ENCODE assay signal across 25 cellular contexts in the genomic region with DNA sequence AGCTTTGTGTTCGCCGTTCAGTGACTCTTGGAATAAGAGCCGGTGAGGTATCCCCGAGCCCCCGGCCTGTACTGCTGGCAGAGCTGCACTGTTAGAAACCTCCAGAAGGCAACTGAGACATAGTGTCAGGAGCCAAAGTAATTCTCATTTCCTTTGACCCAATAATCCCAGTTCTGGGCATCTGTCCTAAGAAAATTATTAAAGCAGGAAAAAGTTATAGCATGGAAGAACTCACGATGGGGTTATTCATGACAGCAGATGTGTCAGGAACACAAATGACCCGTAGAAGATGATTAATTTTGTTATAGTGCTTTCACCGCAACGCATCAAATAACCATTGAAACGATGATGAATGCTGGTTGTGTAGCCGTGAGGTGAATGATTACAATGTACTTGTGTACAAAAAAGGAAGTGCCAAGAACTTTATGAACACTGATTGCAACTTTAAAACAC. TPM values are rescaled to one million over a fixed set of nuclear protein-coding genes. Genes with fewer than 3 reads are reported as not detected.
DNase-seq lines count a peak whose midpoint lies in the region; ATAC-seq, FAIRE-seq and TF ChIP-seq lines count a peak whose summit lies in the region.
"Had no signal": no experiment of that assay in that cellular context is flagged by ENCODE, and none has a peak within 500 bp of the region (broad histone marks: within the 10 kb centered on the region; RNA-seq: fewer than 3 reads in every experiment).

No MANE protein-coding gene starts in this region.

- no peak for TF ChIP-seq RAD21 in K562 (CRISPR knock-in tag; conservative IDR thresholded peaks at IDR 0.05 in 1 of 2, IDR thresholded peaks at IDR 0.05 in 1 of 2)

- peaks cover 10 to 12% of the 10 kb centered on the region in 2 experiments; a peak in 4 of 5 replicates for H3K27me3 ChIP-seq in K562 (ENCODE audit: control insufficient read depth in 2 of 2, insufficient read depth in 2 of 2, low read length in 2 of 2)
- no peaks in the 10 kb centered on the region for H3K27me3 ChIP-seq in CD8-positive, alpha-beta memory T cell (ENCODE audit: insufficient read depth, low read length, poor library complexity, severe bottlenecking)
- H3K27me3 ChIP-seq: brain microvascular endothelial cell had no signal

- CTCF ChIA-PET in K562 (lab: Yijun Ruan, JAX; ENCODE audit: low intra/inter-chr PET ratio) = no interaction called here
- CTCF ChIA-PET in CD8-positive, alpha-beta memory T cell (lab: Charles Lee) = no interaction called here

- no peaks in the 10 kb centered on the region for H3K9me1 ChIP-seq in K562 (ENCODE audit: control insufficient read depth, insufficient read depth, low read length)

- no peaks in the 10 kb centered on the region for H3K9me3 ChIP-seq in K562 (replicated peaks; ENCODE audit: control insufficient read depth, insufficient read depth, low read depth, low read length)
- no peaks in the 10 kb centered on the region for H3K9me3 ChIP-seq in CD8-positive, alpha-beta memory T cell (ENCODE audit: low read length)

- no peak for ATAC-seq in K562
- ATAC-seq in HG03442 (IDR thresholded peaks at IDR 0.05; ENCODE audit: unreplicated experiment) = no peak
- ATAC-seq: activated T-cell treated with anti-CD3 and anti-CD28 coated beads, Interleukin-2, amount 50 U/mL, for 72 hours; HCT116 had no signal

- no peaks in the 10 kb centered on the region for H4K20me1 ChIP-seq in K562 (replicated peaks; ENCODE audit: control insufficient read depth, insufficient read depth, low read length)

- TF ChIP-seq EP300 in K562 (IDR thresholded peaks at IDR 0.05; ENCODE audit: low read length) = no peak

- H3K4me3 Mint-ChIP-seq in neural crest cell = no peak overlapping the region
- no peak overlapping the region for H3K4me3 Mint-ChIP-seq in osteocyte (ENCODE audit: unreplicated experiment)
- H3K4me3 Mint-ChIP-seq in CD8-positive, alpha-beta memory T cell = no peak overlapping the region
- H3K4me3 Mint-ChIP-seq: activated T-cell treated with anti-CD3 and anti-CD28 coated beads, Interleukin-2, amount 50 U/mL, for 72 hours; CD4-positive, alpha-beta memory T cell; type B pancreatic cell had no signal

- no peaks in the 10 kb centered on the region for H3K36me3 ChIP-seq in K562 (ENCODE audit: control insufficient read depth, insufficient read depth, low read length)
- no peaks in the 10 kb centered on the region for H3K36me3 ChIP-seq in CD8-positive, alpha-beta memory T cell (ENCODE audit: insufficient read depth, low read length)
- H3K36me3 ChIP-seq: brain microvascular endothelial cell had no signal

- 30% methylated on average over 11 of the region's 11 CpGs for WGBS in K562 (ENCODE audit: insufficient coverage, low coverage, missing lambda C conversion rate)

- in situ Hi-C loops in K562 (cut with MboI) = no loop called here

- FAIRE-seq in K562 (lab: Jason Lieb, UNC) = peak; percentile 11

- POLR2A ChIA-PET in K562 (lab: Yijun Ruan, JAX) = no interaction called here
- POLR2A ChIA-PET in CD8-positive, alpha-beta memory T cell (lab: Charles Lee) = no interaction called here

- no peak overlapping the region for H3K9ac ChIP-seq in K562 (ENCODE audit: insufficient read depth in 1 of 2, low read depth in 2 of 2, low read length in 2 of 2)

- no peak for TF ChIP-seq POLR2A in K562 (conservative IDR thresholded peaks at IDR 0.05)

- no peak overlapping the region for H3K4me2 ChIP-seq in K562 (ENCODE audit: insufficient read depth, low read length)

- peak; percentile 47 for DNase-seq in M059J (ENCODE audit: low read depth)
- no peak for DNase-seq in K562 (ENCODE audit: extremely low read depth in 1 of 4, low spot score in 3 of 4)
- peak; percentile 37 for DNase-seq in glomerular endothelial cell (ENCODE audit: extremely low read depth, low read depth, low spot score)
- DNase-seq in neural crest cell (ENCODE audit: low read depth, low spot score) = no peak
- DNase-seq in osteocyte (ENCODE audit: extremely low spot score, unreplicated experiment) = no peak
- no peak for DNase-seq in CD8-positive, alpha-beta memory T cell
- no peak for DNase-seq in foreskin fibroblast
- DNase-seq: activated CD4-positive, alpha-beta T cell treated with anti-CD3 and anti-CD28 coated beads, Interleukin-2, amount 50 U/mL, for 1 hour; activated CD4-positive, CD25-positive, alpha-beta regulatory T cell; activated T-cell treated with anti-CD3 and anti-CD28 coated beads, Interleukin-2, amount 50 U/mL, for 72 hours; brain microvascular endothelial cell; CD4-positive, alpha-beta memory T cell; mammary epithelial cell; NCI-H1092 treated with DMSO at 0.1 percent for 48 hours; NCI-H187 treated with DMSO at 0.1 percent for 48 hours; NCI-H2171; NCI-H510A; OCI-M1; stimulated activated CD4-positive, alpha-beta T cell treated with anti-CD3 and anti-CD28 coated beads, Interleukin-4, amount 100 ng/mL, for 24 hours had no signal

- no peaks in the 10 kb centered on the region for H3K27me3 Mint-ChIP-seq in neural crest cell (ENCODE audit: low read depth)
- no peaks in the 10 kb centered on the region for H3K27me3 Mint-ChIP-seq in osteocyte (ENCODE audit: unreplicated experiment)
- H3K27me3 Mint-ChIP-seq in CD8-positive, alpha-beta memory T cell = peaks cover 3 to 18% of the 10 kb centered on the region in 2 donors
- H3K27me3 Mint-ChIP-seq: CD4-positive, alpha-beta memory T cell; type B pancreatic cell had no signal

- H2AFZ ChIP-seq in K562 (ENCODE audit: low read depth, low read length) = no peak overlapping the region

- H3K27ac Mint-ChIP-seq in neural crest cell (ENCODE audit: unreplicated experiment) (peak overlapping the region; percentile 62), osteocyte (ENCODE audit: unreplicated experiment) (no peak overlapping the region)
- H3K27ac Mint-ChIP-seq in CD8-positive, alpha-beta memory T cell = no peak overlapping the region
- H3K27ac Mint-ChIP-seq: activated T-cell treated with anti-CD3 and anti-CD28 coated beads, Interleukin-2, amount 50 U/mL, for 72 hours; CD4-positive, alpha-beta memory T cell; IgD-negative memory B cell; type B pancreatic cell had no signal

- no peaks in the 10 kb centered on the region for H3K79me2 ChIP-seq in K562 (ENCODE audit: control insufficient read depth, insufficient read depth, low read length)

- intact Hi-C loops in K562 (cut with micrococcal nuclease) = no loop called here

- BruUV-seq in K562 (replicated peaks; lab: Mats Ljungman, UMichigan) = no TSS peak

- TF ChIP-seq CTCF in K562 (IDR thresholded peaks at IDR 0.05 in 2 of 3, conservative IDR thresholded peaks at IDR 0.05 in 1 of 3; ENCODE audit: insufficient read depth in 2 of 3, low read depth in 1 of 3, low read length in 3 of 3) = no peak
- TF ChIP-seq CTCF in neural crest cell (conservative IDR thresholded peaks at IDR 0.05) = no peak
- TF ChIP-seq CTCF in osteocyte (IDR thresholded peaks at IDR 0.05) = no peak
- no peak for TF ChIP-seq CTCF in foreskin fibroblast (IDR thresholded peaks at IDR 0.05; ENCODE audit: low read depth, low read length)

- H3K4me1 Mint-ChIP-seq in neural crest cell (peaks cover 4% of the 10 kb centered on the region), osteocyte (ENCODE audit: unreplicated experiment) (no peaks in the 10 kb centered on the region)
- H3K4me1 Mint-ChIP-seq in CD8-positive, alpha-beta memory T cell = no peaks in the 10 kb centered on the region
- H3K4me1 Mint-ChIP-seq: CD4-positive, alpha-beta memory T cell; IgD-negative memory B cell had no signal

- H3K9me3 Mint-ChIP-seq in neural crest cell = no peaks in the 10 kb centered on the region
- H3K9me3 Mint-ChIP-seq in osteocyte (ENCODE audit: unreplicated experiment) = no peaks in the 10 kb centered on the region
- H3K9me3 Mint-ChIP-seq in CD8-positive, alpha-beta memory T cell = no peaks in the 10 kb centered on the region
- H3K9me3 Mint-ChIP-seq: activated T-cell treated with anti-CD3 and anti-CD28 coated beads, Interleukin-2, amount 50 U/mL, for 72 hours; CD4-positive, alpha-beta memory T cell; IgD-negative memory B cell; type B pancreatic cell had no signal

- H3K4me1 ChIP-seq in K562 (replicated peaks in 1 of 2; ENCODE audit: control insufficient read depth in 2 of 2, insufficient read depth in 2 of 2, low read length in 2 of 2) = peaks cover 0 to 21% of the 10 kb centered on the region in 2 experiments; a peak in 2 of 5 replicates
- no peaks in the 10 kb centered on the region for H3K4me1 ChIP-seq in CD8-positive, alpha-beta memory T cell (ENCODE audit: insufficient read depth, low read length)

- no peak overlapping the region for H3K27ac ChIP-seq in K562 (ENCODE audit: extremely low read depth, low read depth, low read length)
- no peak overlapping the region for H3K27ac ChIP-seq in CD8-positive, alpha-beta memory T cell (ENCODE audit: low read depth, low read length)
- H3K27ac ChIP-seq: brain microvascular endothelial cell, RWPE1 had no signal

- H3K4me3 ChIP-seq in K562 = no peak overlapping the region
- H3K4me3 ChIP-seq in CD8-positive, alpha-beta memory T cell (ENCODE audit: low read length) = no peak overlapping the region
- H3K4me3 ChIP-seq in foreskin fibroblast (ENCODE audit: low read depth in 1 of 2, low read length in 2 of 2) = no peak overlapping the region

- no peaks in the 10 kb centered on the region for H3K36me3 Mint-ChIP-seq in neural crest cell (ENCODE audit: low read depth)
- H3K36me3 Mint-ChIP-seq in osteocyte (ENCODE audit: unreplicated experiment) = no peaks in the 10 kb centered on the region
- H3K36me3 Mint-ChIP-seq in CD8-positive, alpha-beta memory T cell = no peaks in the 10 kb centered on the region
- H3K36me3 Mint-ChIP-seq: CD4-positive, alpha-beta memory T cell had no signal

RNA-seq across cellular contexts. Expression of a gene that starts 20.3 kb away (rescaled TPM):
- total RNA-seq in M059J (2014; rRNA removed; shearing (Covaris generic)) = not detected in 2 replicates
- 2.1 and 3.8 TPM in 2 replicates for total RNA-seq in K562 (2011; cell fraction: chromatin; rRNA removed; ENCODE audit: low replicate concordance)
- total RNA-seq in K562 (2011; cell fraction: nucleolus; rRNA removed) = 1.8 TPM in 2 replicates
- 0.76 and 0.81 TPM in 2 replicates for total RNA-seq in K562 (2011; cell fraction: nucleoplasm; rRNA removed)
- total RNA-seq in K562 (2014; rRNA removed) (0.45 and 0.77 TPM in 2 replicates), K562 (2014; rRNA removed; fragmentation: Illumina TruSeq; extraction: Trizol) (0.07 TPM in 1 of 2 replicates, not detected in the other), K562 (2015; rRNA removed; fragmentation: Illumina TruSeq; extraction: Trizol) (0.26 and 0.29 TPM in 2 replicates), K562 (2021) (1.3 and 1.4 TPM in 2 replicates), glomerular endothelial cell (not detected in 2 replicates), neural crest cell (0.23 TPM in 2 replicates), osteocyte (0.30 and 0.44 TPM in 2 replicates)
- polyA plus RNA-seq in K562 (2011; rRNA removed) (0.10 and 0.26 TPM in 2 replicates), K562 (2014; fragmentation: Illumina TruSeq; extraction: Trizol) (0.18 and 0.19 TPM in 2 replicates), K562 (2014; fragmentation: Nextera tagmentation; extraction: Ambion mirVana) (under 1 TPM; 0.03 to 0.04 TPM), K562 (2014; rRNA removed) (0.27 and 0.50 TPM in 2 replicates)
- polyA plus RNA-seq in K562 (2011; cell fraction: cytosol; rRNA removed) = 0.13 and 0.19 TPM in 2 replicates
- 1.6 and 1.7 TPM in 2 replicates for polyA plus RNA-seq in K562 (2011; cell fraction: nucleus; rRNA removed)
- polyA plus RNA-seq in K562 (2012) = 0.66 and 1.9 TPM in 2 replicates
- 0.14 TPM in 1 of 2 replicates, not detected in the other for polyA minus RNA-seq in K562 (2011; rRNA and poly(A)+ RNA removed)
- not detected in 2 replicates for polyA minus RNA-seq in K562 (2011; cell fraction: cytosol; rRNA and poly(A)+ RNA removed)
- 0.54 and 1.6 TPM in 2 replicates for polyA minus RNA-seq in K562 (2011; cell fraction: nucleus; rRNA and poly(A)+ RNA removed)
- total RNA-seq in CD8-positive, alpha-beta memory T cell = under 1 TPM; 0.37 to 0.40 TPM
- polyA plus RNA-seq in CD8-positive, alpha-beta memory T cell = not detected
- total RNA-seq: kidney epithelial cell had no signal
- polyA plus RNA-seq: CD4-positive, alpha-beta memory T cell; IgD-negative memory B cell; mammary epithelial cell had no signal

RNA-seq across cellular contexts. Expression of a gene that starts 43.9 kb away (rescaled TPM):
- total RNA-seq in M059J (2014; rRNA removed; shearing (Covaris generic)) = 3.0 and 3.1 TPM in 2 replicates
- 17.6 and 59.1 TPM in 2 replicates for total RNA-seq in K562 (2011; cell fraction: chromatin; rRNA removed; ENCODE audit: low replicate concordance)
- total RNA-seq in K562 (2011; cell fraction: nucleolus; rRNA removed) = 28.7 and 30.2 TPM in 2 replicates
- total RNA-seq in K562 (2011; cell fraction: nucleoplasm; rRNA removed) = 20.5 and 23.3 TPM in 2 replicates
- total RNA-seq in K562 (2014; rRNA removed) (4.9 and 6.0 TPM in 2 replicates), K562 (2014; rRNA removed; fragmentation: Illumina TruSeq; extraction: Trizol) (2.4 and 3.3 TPM in 2 replicates), K562 (2015; rRNA removed; fragmentation: Illumina TruSeq; extraction: Trizol) (7.0 and 7.4 TPM in 2 replicates), K562 (2021) (8.5 and 8.8 TPM in 2 replicates), glomerular endothelial cell (1.1 and 1.3 TPM in 2 replicates), neural crest cell (5.3 and 6.7 TPM in 2 replicates), osteocyte (10.5 and 11.8 TPM in 2 replicates)
- polyA plus RNA-seq in K562 (2011; rRNA removed) (7.4 and 14.4 TPM in 2 replicates), K562 (2014; fragmentation: Illumina TruSeq; extraction: Trizol) (5.4 and 7.2 TPM in 2 replicates), K562 (2014; fragmentation: Nextera tagmentation; extraction: Ambion mirVana) (under 1 TPM; 0.32 to 0.52 TPM), K562 (2014; rRNA removed) (6.0 and 6.9 TPM in 2 replicates)
- 9.6 and 14.8 TPM in 2 replicates for polyA plus RNA-seq in K562 (2011; cell fraction: cytosol; rRNA removed)
- polyA plus RNA-seq in K562 (2011; cell fraction: nucleus; rRNA removed) = 52.4 and 74.8 TPM in 2 replicates
- polyA plus RNA-seq in K562 (2012) = 9.3 and 10.8 TPM in 2 replicates
- polyA minus RNA-seq in K562 (2011; rRNA and poly(A)+ RNA removed) = 6.6 and 10.2 TPM in 2 replicates
- polyA minus RNA-seq in K562 (2011; cell fraction: cytosol; rRNA and poly(A)+ RNA removed) = 3.5 and 4.3 TPM in 2 replicates
- 14.1 and 29.7 TPM in 2 replicates for polyA minus RNA-seq in K562 (2011; cell fraction: nucleus; rRNA and poly(A)+ RNA removed)
- 1 to 10 TPM; 2.2 to 3.7 TPM for total RNA-seq in CD8-positive, alpha-beta memory T cell
- polyA plus RNA-seq in CD8-positive, alpha-beta memory T cell = 0.70 TPM
- polyA plus RNA-seq: IgD-negative memory B cell had no signal

RNA-seq across cellular contexts. Expression of a gene that starts 50.6 kb away (rescaled TPM):
- 0.10 TPM in 1 of 2 replicates, not detected in the other for total RNA-seq in M059J (2014; rRNA removed; shearing (Covaris generic))
- total RNA-seq in K562 (2011; cell fraction: chromatin; rRNA removed; ENCODE audit: low replicate concordance) = 19.6 and 47.4 TPM in 2 replicates
- total RNA-seq in K562 (2011; cell fraction: nucleolus; rRNA removed) = 28.9 and 33.2 TPM in 2 replicates
- total RNA-seq in K562 (2011; cell fraction: nucleoplasm; rRNA removed) = 21.4 and 27.9 TPM in 2 replicates
- total RNA-seq in K562 (2014; rRNA removed) = 28.1 and 35.0 TPM in 2 replicates
- 4.2 and 6.1 TPM in 2 replicates for total RNA-seq in K562 (2014; rRNA removed; fragmentation: Illumina TruSeq; extraction: Trizol)
- total RNA-seq in K562 (2015; rRNA removed; fragmentation: Illumina TruSeq; extraction: Trizol) = 25.0 and 26.2 TPM in 2 replicates
- total RNA-seq in K562 (2021) = 24.2 and 25.8 TPM in 2 replicates
- polyA plus RNA-seq in K562 (2011; rRNA removed) = 11.3 and 13.3 TPM in 2 replicates
- polyA plus RNA-seq in K562 (2011; cell fraction: cytosol; rRNA removed) = 20.6 and 53.8 TPM in 2 replicates
- polyA plus RNA-seq in K562 (2011; cell fraction: nucleus; rRNA removed) = 25.4 and 47.3 TPM in 2 replicates
- polyA plus RNA-seq in K562 (2012) = 25.6 and 28.6 TPM in 2 replicates
- polyA plus RNA-seq in K562 (2014; fragmentation: Illumina TruSeq; extraction: Trizol) = 12.4 and 24.8 TPM in 2 replicates
- polyA plus RNA-seq in K562 (2014; fragmentation: Nextera tagmentation; extraction: Ambion mirVana) = under 1 TPM; 0.14 to 0.43 TPM
- polyA plus RNA-seq in K562 (2014; rRNA removed) = 24.5 and 27.0 TPM in 2 replicates
- 3.1 and 6.0 TPM in 2 replicates for polyA minus RNA-seq in K562 (2011; rRNA and poly(A)+ RNA removed)
- 15.5 and 15.6 TPM in 2 replicates for polyA minus RNA-seq in K562 (2011; cell fraction: cytosol; rRNA and poly(A)+ RNA removed)
- 16.2 and 17.0 TPM in 2 replicates for polyA minus RNA-seq in K562 (2011; cell fraction: nucleus; rRNA and poly(A)+ RNA removed)
- total RNA-seq in glomerular endothelial cell = 1.5 and 1.7 TPM in 2 replicates
- 4.6 and 6.6 TPM in 2 replicates for total RNA-seq in neural crest cell
- 13.1 and 13.9 TPM in 2 replicates for total RNA-seq in osteocyte
- 1 to 10 TPM; 2.5 to 4.9 TPM for total RNA-seq in CD8-positive, alpha-beta memory T cell
- polyA plus RNA-seq in CD8-positive, alpha-beta memory T cell = not detected

Comparison
In these comparisons a context has a peak if more than half of its experiments do, and no peak if none do; other contexts are left out.
1. DNase-seq: peak in M059J (single experiment) and glomerular endothelial cell (single experiment); none in K562 (0 of 4), neural crest cell (single experiment), osteocyte (single experiment), CD8-positive, alpha-beta memory T cell (0 of 5) and foreskin fibroblast (0 of 2).